In genomic region chr5:68922172-68922987, GRCh38 we compare ENCODE assay signal across 26 cellular contexts.
DNase-seq lines count a peak whose midpoint lies in the region; ATAC-seq, FAIRE-seq and TF ChIP-seq lines count a peak whose summit lies in the region.
"Had no signal": no experiment of that assay in that cellular context is flagged by ENCODE, and none has a peak within 500 bp of the region (broad histone marks: within the 10 kb centered on the region; RNA-seq: fewer than 3 reads in every experiment).

No MANE protein-coding gene starts in this region.

- DNase-seq in endodermal cell: peak; percentile 57
- no peak for DNase-seq in H54 (ENCODE audit: insufficient read length, low spot score)
- DNase-seq in inferior parietal cortex (ENCODE audit: extremely low spot score): no peak
- DNase-seq: C1 segment of cervical spinal cord; CD4-positive, alpha-beta memory T cell; COR-L47; GF-D8; KBM-7; MV-4-11; NCI-H1105 treated with DMSO at 0.1 percent for 48 hours; NCI-H146; NCI-H1930; NCI-H2107; NCI-H446 treated with DMSO at 0.1 percent for 48 hours; NCI-H526; NCI-H82; NK-92 treated with Interleukin-12 subunit alpha and Interleukin-12 subunit beta, amount 100 ng/mL, for 24 hours; RPMI8226; SHP77; T-helper 1 cell had no signal

- no peak for TF ChIP-seq CTCF in endodermal cell (conservative IDR thresholded peaks at IDR 0.05)

- no peak for FAIRE-seq in H54 (lab: Jason Lieb, UNC)
- FAIRE-seq: GM12891 had no signal

- H3K36me3 Mint-ChIP-seq in endodermal cell (ENCODE audit: low read depth): peaks cover 5% of the 10 kb centered on the region
- H3K36me3 Mint-ChIP-seq: CD4-positive, alpha-beta memory T cell had no signal

- H3K9me3 ChIP-seq in HUES6 (ENCODE audit: control insufficient read depth, insufficient read depth, low read depth, low read length) (peaks cover 58% of the 10 kb centered on the region), endodermal cell (ENCODE audit: control insufficient read depth, low read length) (peaks cover 5% of the 10 kb centered on the region), iPS-18a (ENCODE audit: control insufficient read depth, low read depth, low read length) (peaks cover 6% of the 10 kb centered on the region)

- peaks cover 5% of the 10 kb centered on the region for H3K4me1 Mint-ChIP-seq in endodermal cell
- H3K4me1 Mint-ChIP-seq: CD4-positive, alpha-beta memory T cell had no signal

- H3K27me3 Mint-ChIP-seq in endodermal cell (ENCODE audit: insufficient read depth): no peaks in the 10 kb centered on the region

- WGBS in endodermal cell (ENCODE audit: insufficient coverage in 1 of 2, insufficient read length in 1 of 2), 2 experiments: 56% methylated on average over 3 of the region's 3 CpGs; no CpG with 5 or more reads in 1 of the 2 experiments

- H3K4me1 ChIP-seq in HUES6 (ENCODE audit: control insufficient read depth, insufficient read depth, low read length) (peaks cover 15% of the 10 kb centered on the region), endodermal cell (ENCODE audit: control insufficient read depth, insufficient read depth, low read length) (no peaks in the 10 kb centered on the region), iPS-18a (ENCODE audit: control insufficient read depth, low read depth, low read length) (peaks cover 34% of the 10 kb centered on the region)

- H3K9me3 Mint-ChIP-seq in endodermal cell: peaks cover 32% of the 10 kb centered on the region

- H3K27ac Mint-ChIP-seq in endodermal cell: no peak overlapping the region
- H3K27ac Mint-ChIP-seq: CD4-positive, alpha-beta memory T cell had no signal

- H3K36me3 ChIP-seq in HUES6 (ENCODE audit: control insufficient read depth, insufficient read depth, low read length) (0 out of 2 replicates have a peak, but pooled peaks cover 3% of the 10 kb centered on the region), endodermal cell (ENCODE audit: control insufficient read depth, insufficient read depth, low read length) (no peaks in the 10 kb centered on the region), iPS-18a (ENCODE audit: control insufficient read depth, low read depth, low read length) (no peaks in the 10 kb centered on the region)

- H3K4me3 Mint-ChIP-seq in endodermal cell: no peak overlapping the region
- H3K4me3 Mint-ChIP-seq: CD4-positive, alpha-beta memory T cell had no signal

- no peak overlapping the region for H3K9ac ChIP-seq in HUES6 (ENCODE audit: low read length)
- no peak overlapping the region for H3K9ac ChIP-seq in endodermal cell (ENCODE audit: extremely low read depth, low read length, poor library complexity, severe bottlenecking)
- H3K9ac ChIP-seq in iPS-18a (ENCODE audit: low read length): no peak overlapping the region

- ATAC-seq in GM18505 (IDR thresholded peaks at IDR 0.05; ENCODE audit: unreplicated experiment) (no peak), HG02870 (IDR thresholded peaks at IDR 0.05; ENCODE audit: unreplicated experiment) (no peak)
- ATAC-seq: HCT116 had no signal

- no peak for TF ChIP-seq POLR2A in H54 (IDR thresholded peaks at IDR 0.05; ENCODE audit: low read depth, low read length)
- TF ChIP-seq POLR2A in GM18505 (IDR thresholded peaks at IDR 0.05; ENCODE audit: borderline replicate concordance, extremely low read depth, insufficient read depth, insufficient read length): no peak

- H3K27ac ChIP-seq in HUES6 (ENCODE audit: low read depth, low read length) (peak overlapping the region; percentile 93), endodermal cell (ENCODE audit: low read depth, low read length) (no peak overlapping the region), iPS-18a (ENCODE audit: low read length) (peak overlapping the region; percentile 7)

- H3K4me3 ChIP-seq in HUES6 (ENCODE audit: low read depth, low read length) (no peak overlapping the region), endodermal cell (ENCODE audit: low read length) (no peak overlapping the region), iPS-18a (ENCODE audit: low read length) (no peak overlapping the region)

- H3K27me3 ChIP-seq in HUES6 (ENCODE audit: control insufficient read depth, insufficient read depth, low read length) (no peaks in the 10 kb centered on the region), endodermal cell (ENCODE audit: control insufficient read depth, insufficient read depth, low read length, poor library complexity, severe bottlenecking) (no peaks in the 10 kb centered on the region), iPS-18a (ENCODE audit: control insufficient read depth, insufficient read depth, low read length) (no peaks in the 10 kb centered on the region)
